Comparison of ENCODE assay signal across 14 cellular contexts in the genomic region with DNA sequence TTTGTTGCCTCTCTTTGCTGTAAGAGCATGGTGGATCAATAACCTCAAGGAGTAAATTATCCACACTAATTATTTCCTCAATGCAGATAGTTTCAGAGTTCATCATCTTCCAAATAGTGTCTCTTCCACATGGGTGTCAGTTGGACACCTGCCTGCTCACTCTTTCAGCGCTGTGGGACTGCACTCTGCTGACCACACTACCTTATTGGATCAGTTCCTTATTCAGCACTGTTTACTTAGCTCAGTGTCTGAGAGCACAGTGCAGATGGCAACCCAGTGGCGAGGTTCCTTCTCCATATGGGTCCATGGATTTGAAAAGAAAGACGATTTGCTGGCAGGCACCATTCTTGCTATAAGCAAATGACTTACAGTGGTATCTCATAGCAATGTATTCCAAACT.
DNase-seq lines count a peak whose midpoint lies in the region; FAIRE-seq and TF ChIP-seq lines count a peak whose summit lies in the region.
"Had no signal": no experiment of that assay in that cellular context is flagged by ENCODE, and none has a peak within 500 bp of the region (broad histone marks: within the 10 kb centered on the region; RNA-seq: fewer than 3 reads in every experiment).

No MANE protein-coding gene starts in this region.

- peak overlapping the region; percentile 11 for H4K91ac ChIP-seq in trophoblast cell (ENCODE audit: low read depth, low read length)

- H2AFZ ChIP-seq in astrocyte (ENCODE audit: low read depth, low read length) (no peak overlapping the region), trophoblast cell (ENCODE audit: insufficient read depth, low read length, poor library complexity) (no peak overlapping the region)

- no peak overlapping the region for H3K4ac ChIP-seq in trophoblast cell (ENCODE audit: low read depth, low read length)

- no peak for TF ChIP-seq POLR2A in thyroid gland (IDR thresholded peaks at IDR 0.05)

- H3K9ac ChIP-seq in astrocyte (ENCODE audit: low read length), result no peak overlapping the region
- no peak overlapping the region for H3K9ac ChIP-seq in trophoblast cell (ENCODE audit: low read length)

- H4K20me1 ChIP-seq in astrocyte (ENCODE audit: insufficient read depth, low read length), result no peaks in the 10 kb centered on the region

- H3K36me3 ChIP-seq in astrocyte (ENCODE audit: insufficient read depth, low read length) (no peaks in the 10 kb centered on the region), trophoblast cell (ENCODE audit: control insufficient read depth in 1 of 2, insufficient read depth in 2 of 2, low read length in 2 of 2) (no peaks in the 10 kb centered on the region), thyroid gland (no peaks in the 10 kb centered on the region)
- H3K36me3 ChIP-seq: SJCRH30 had no signal

- H3K27ac ChIP-seq in astrocyte (ENCODE audit: low read depth, low read length), result no peak overlapping the region
- H3K27ac ChIP-seq in trophoblast cell (ENCODE audit: low read depth, low read length), result no peak overlapping the region
- H3K27ac ChIP-seq in thyroid gland, result no peak overlapping the region
- H3K27ac ChIP-seq: SJCRH30 had no signal

- no peak overlapping the region for H3K4me2 ChIP-seq in astrocyte (ENCODE audit: low read length)
- no peak overlapping the region for H3K4me2 ChIP-seq in trophoblast cell (ENCODE audit: low read length)

- peak; percentile 24 for DNase-seq in DMS53 treated with DMSO at 0.1 percent for 48 hours (lab: John Stamatoyannopoulos, UW; ENCODE audit: unreplicated experiment)
- peak; percentile 7 for DNase-seq in NCI-H526 treated with DMSO at 0.1 percent for 48 hours (lab: John Stamatoyannopoulos, UW)
- no peak for DNase-seq in astrocyte (ENCODE audit: low read depth)
- no peak for DNase-seq in trophoblast cell
- no peak for DNase-seq in frontal cortex (ENCODE audit: low spot score in 2 of 2)
- DNase-seq in thyroid gland, result no peak
- DNase-seq in middle frontal gyrus (ENCODE audit: extremely low spot score, low spot score), result no peak
- DNase-seq: CD4-positive, alpha-beta memory T cell; H7; NCI-H1105 treated with DMSO at 0.1 percent for 48 hours; NCI-H187; SJCRH30 had no signal

- FAIRE-seq in astrocyte (lab: Jason Lieb, UNC) (peak; percentile 34), frontal cortex (lab: Jason Lieb, UNC) (no peak)
- FAIRE-seq: HepG2 had no signal

- no peak overlapping the region for H3K4me3 Mint-ChIP-seq in astrocyte (ENCODE audit: unreplicated experiment)
- H3K4me3 Mint-ChIP-seq: B cell; CD4-positive, alpha-beta memory T cell had no signal

- H3K9me3 ChIP-seq in astrocyte (ENCODE audit: insufficient read depth, low read depth, low read length) (no peaks in the 10 kb centered on the region), trophoblast cell (ENCODE audit: insufficient read depth, low read depth, low read length) (no peaks in the 10 kb centered on the region), thyroid gland (no peaks in the 10 kb centered on the region)
- H3K9me3 ChIP-seq: SJCRH30 had no signal

- no peaks in the 10 kb centered on the region for H3K79me2 ChIP-seq in astrocyte (ENCODE audit: insufficient read depth, low read length)
- no peaks in the 10 kb centered on the region for H3K79me2 ChIP-seq in trophoblast cell (ENCODE audit: control insufficient read depth, insufficient read depth, low read length, poor library complexity)

- H2BK5ac ChIP-seq in trophoblast cell (ENCODE audit: low read depth, low read length, poor library complexity), result peak overlapping the region; percentile 68

- H3K9me3 Mint-ChIP-seq in astrocyte (ENCODE audit: unreplicated experiment), result peaks cover 5% of the 10 kb centered on the region
- H3K9me3 Mint-ChIP-seq: CD4-positive, alpha-beta memory T cell had no signal

- no peaks in the 10 kb centered on the region for H3K36me3 Mint-ChIP-seq in astrocyte (ENCODE audit: low read depth, unreplicated experiment)
- H3K36me3 Mint-ChIP-seq: CD4-positive, alpha-beta memory T cell had no signal

- peak overlapping the region; percentile 29 for H2AK5ac ChIP-seq in trophoblast cell (ENCODE audit: low read length)

- no peaks in the 10 kb centered on the region for H3K27me3 ChIP-seq in astrocyte (ENCODE audit: insufficient read depth, low read length)
- H3K27me3 ChIP-seq in trophoblast cell (ENCODE audit: insufficient read depth, low read length), result no peaks in the 10 kb centered on the region
- no peaks in the 10 kb centered on the region for H3K27me3 ChIP-seq in thyroid gland
- H3K27me3 ChIP-seq: SJCRH30 had no signal

- TF ChIP-seq CTCF in astrocyte (IDR thresholded peaks at IDR 0.05; ENCODE audit: insufficient read depth, low read depth, low read length) (no peak), thyroid gland (IDR thresholded peaks at IDR 0.05) (no peak)

- peak overlapping the region; percentile 74 for H3K14ac ChIP-seq in trophoblast cell (ENCODE audit: low read length)

- intact Hi-C loops in thyroid gland (cut with DNase I), result no loop called here

- no peak overlapping the region for H3K23ac ChIP-seq in trophoblast cell (ENCODE audit: low read length)

- peak overlapping the region; percentile 89 for H2BK12ac ChIP-seq in trophoblast cell (ENCODE audit: low read length)

- H3K27ac Mint-ChIP-seq in astrocyte (ENCODE audit: unreplicated experiment), result no peak overlapping the region
- H3K27ac Mint-ChIP-seq: B cell; CD4-positive, alpha-beta memory T cell had no signal

- WGBS in trophoblast cell (ENCODE audit: extremely low coverage, insufficient coverage, insufficient read length), result no CpG with 5 or more reads among the region's 3 CpGs
- 83 to 86% methylated on average over 3 of the region's 3 CpGs for WGBS in thyroid gland, 2 donors

- peak overlapping the region; percentile 86 for H2BK120ac ChIP-seq in trophoblast cell (ENCODE audit: insufficient read depth, low read length, poor library complexity)

- H3K4me1 ChIP-seq in astrocyte (ENCODE audit: insufficient read depth, low read length), result peaks cover 18% of the 10 kb centered on the region
- no peaks in the 10 kb centered on the region for H3K4me1 ChIP-seq in trophoblast cell (ENCODE audit: control insufficient read depth in 1 of 2, insufficient read depth in 2 of 2, low read length in 2 of 2)
- H3K4me1 ChIP-seq in thyroid gland, result no peaks in the 10 kb centered on the region
- H3K4me1 ChIP-seq: SJCRH30 had no signal

- H4K12ac ChIP-seq in trophoblast cell (ENCODE audit: low read depth, low read length), result no peak overlapping the region

- no peak overlapping the region for H3K18ac ChIP-seq in trophoblast cell (ENCODE audit: low read length)

- H4K8ac ChIP-seq in trophoblast cell (ENCODE audit: low read depth, low read length), result no peak overlapping the region

- no peak overlapping the region for H3K4me3 ChIP-seq in astrocyte (ENCODE audit: insufficient read depth, low read depth, low read length)
- no peak overlapping the region for H3K4me3 ChIP-seq in trophoblast cell (ENCODE audit: low read depth, low read length)
- H3K4me3 ChIP-seq in thyroid gland (replicated peaks in 1 of 3), result no peak overlapping the region
- H3K4me3 ChIP-seq: SJCRH30 had no signal

- H3K4me1 Mint-ChIP-seq in astrocyte (ENCODE audit: low read depth, unreplicated experiment), result peaks cover 24% of the 10 kb centered on the region
- H3K4me1 Mint-ChIP-seq: B cell; CD4-positive, alpha-beta memory T cell had no signal

- H3K79me1 ChIP-seq in trophoblast cell (ENCODE audit: low read length), result no peaks in the 10 kb centered on the region

- no peaks in the 10 kb centered on the region for H3K27me3 Mint-ChIP-seq in astrocyte (ENCODE audit: low read depth, unreplicated experiment)
- H3K27me3 Mint-ChIP-seq: B cell had no signal

Comparison
In these comparisons a context has a peak if more than half of its experiments do, and no peak if none do; other contexts are left out.
1. DNase-seq: peak in DMS53 treated with DMSO at 0.1 percent for 48 hours (single experiment) and NCI-H526 treated with DMSO at 0.1 percent for 48 hours (single experiment); none in astrocyte (single experiment), trophoblast cell (0 of 2), frontal cortex (0 of 2), thyroid gland (0 of 2) and middle frontal gyrus (single experiment).